ENCODE assay signal across 30 cellular contexts in the genomic region with DNA sequence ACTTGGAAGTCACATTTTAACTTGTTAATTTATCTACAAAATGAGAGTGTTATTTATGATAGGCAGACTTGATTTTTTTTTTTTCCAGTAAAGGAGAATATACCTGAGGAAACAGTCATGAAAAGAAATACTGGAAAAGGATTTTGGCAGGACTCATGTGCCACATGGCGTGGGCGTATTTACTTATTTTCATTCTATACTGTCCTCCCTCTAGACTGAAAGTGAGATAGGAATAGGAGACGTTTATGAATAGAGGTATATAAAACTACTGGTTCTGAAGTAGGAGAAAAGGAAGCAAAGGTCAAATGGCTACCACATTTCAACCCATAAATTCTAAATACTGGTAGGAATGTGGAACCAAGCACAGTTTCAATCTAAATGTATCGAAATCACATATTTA.
"Had no signal": no experiment of that assay in that cellular context is flagged by ENCODE, and none has a peak within 500 bp of the region (broad histone marks: within the 10 kb centered on the region; RNA-seq: fewer than 3 reads in every experiment).

No MANE protein-coding gene starts in this region.

- ATAC-seq: activated CD4-positive, alpha-beta T cell treated with anti-CD3 and anti-CD28 coated beads for 36 hours; activated CD8-positive, alpha-beta T cell treated with anti-CD3 and anti-CD28 coated beads, Interleukin-2, amount 10 ng/mL, durations not matched to agents 7 days and 5 days; body of pancreas; left ventricle myocardium superior; stimulated activated effector memory CD8-positive, alpha-beta T cell treated with anti-CD3 and anti-CD28 coated beads, Interleukin-12 subunit alpha, Interleukin-12 subunit beta, amount 100 ng/mL, for 72 hours; stimulated activated naive CD8-positive, alpha-beta T cell treated with anti-CD3 and anti-CD28 coated beads, Interleukin-15, amount 100 ng/mL, for 72 hours had no signal

- H3K4me3 ChIP-seq: adrenal gland, body of pancreas, colonic mucosa, esophagus squamous epithelium, ovary, prostate gland, sigmoid colon, vagina had no signal

- H3K27me3 ChIP-seq: adrenal gland, body of pancreas, colonic mucosa, esophagus squamous epithelium, neutrophil, ovary, sigmoid colon, vagina had no signal

- H3K27ac ChIP-seq: body of pancreas, colonic mucosa, epithelial cell of prostate, esophagus squamous epithelium, neutrophil, ovary, prostate gland, sigmoid colon, vagina had no signal

- H3K36me3 ChIP-seq: adrenal gland, colonic mucosa, ovary, prostate gland had no signal

- H3K9me3 ChIP-seq: body of pancreas, colonic mucosa, esophagus squamous epithelium, neutrophil, ovary, prostate gland, sigmoid colon, vagina had no signal

- DNase-seq: activated CD4-positive, alpha-beta T cell treated with anti-CD3 and anti-CD28 coated beads for 36 hours; activated CD4-positive, CD25-positive, alpha-beta regulatory T cell; activated CD8-positive, alpha-beta T cell treated with anti-CD3 and anti-CD28 coated beads, Interleukin-2, amount 10 ng/mL, durations not matched to agents 7 days and 5 days; activated effector memory CD4-positive, alpha-beta T cell treated with anti-CD3 and anti-CD28 coated beads, Interleukin-2, amount 50 U/mL, for 16 hours; activated naive CD4-positive, alpha-beta T cell treated with anti-CD3 and anti-CD28 coated beads for 36 hours; activated naive CD8-positive, alpha-beta T cell treated with anti-CD3 and anti-CD28 coated beads for 36 hours; activated T-cell treated with anti-CD3 and anti-CD28 coated beads for 4 hours; adrenal gland; aorta; body of pancreas; cerebellar nuclear complex; colonic mucosa; effector CD8-positive, alpha-beta T cell; esophagus squamous epithelium; foreskin melanocyte; glutamatergic neuron; left ventricle myocardium superior; naive B cell; nephron progenitor cell; ovary; sigmoid colon; small intestine; stimulated activated CD4-positive, alpha-beta T cell treated with anti-CD3 and anti-CD28 coated beads, Interleukin-4, amount 100 ng/mL, for 24 hours; stimulated activated naive CD8-positive, alpha-beta T cell treated with anti-CD3 and anti-CD28 coated beads, Interleukin-15, amount 100 ng/mL, for 72 hours; substantia nigra had no signal

- H3K4me1 ChIP-seq: body of pancreas, colonic mucosa, esophagus squamous epithelium, prostate gland, sigmoid colon, vagina had no signal
